Comparison of ENCODE assay signal across 1 cellular context in the genomic region with DNA sequence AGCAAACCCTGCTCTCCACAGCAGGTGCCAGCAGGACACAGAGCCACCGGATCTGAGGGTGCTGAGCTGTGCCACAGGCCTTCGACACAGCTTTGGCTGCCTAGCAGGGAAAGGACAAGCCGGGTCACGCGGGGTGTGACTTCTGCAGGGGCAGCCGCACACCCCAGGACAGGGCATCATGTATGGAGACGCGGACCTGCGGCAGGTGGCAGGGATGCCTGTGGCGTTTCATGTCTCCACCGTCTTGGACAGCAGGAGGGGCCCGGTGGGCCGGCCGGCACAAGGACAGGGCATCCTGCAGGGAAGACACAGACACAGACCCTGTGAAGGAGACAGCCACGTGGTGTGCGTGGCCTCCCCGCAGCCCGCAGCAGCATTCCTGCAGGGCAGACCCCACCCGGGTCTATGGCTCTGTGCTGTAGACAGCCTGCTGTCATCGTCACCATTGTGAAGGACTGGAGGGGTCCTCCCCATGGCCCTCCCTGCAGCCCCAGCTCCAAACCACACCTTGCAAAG.
TF ChIP-seq lines count a peak whose summit lies in the region.

No MANE protein-coding gene starts in this region.

TF ChIP-seq in SK-N-SH, 30 proteins besides CTCF, POLR2A, EP300 and RAD21:
- TF ChIP-seq JUND (IDR thresholded peaks at IDR 0.05) (no peak), YY1 (IDR thresholded peaks at IDR 0.05; ENCODE audit: low read depth) (no peak), TCF12 (IDR thresholded peaks at IDR 0.05) (no peak), CHD2 (IDR thresholded peaks at IDR 0.05; ENCODE audit: low read length, partially characterized antibody) (no peak)
- TF ChIP-seq, protein P1, sequence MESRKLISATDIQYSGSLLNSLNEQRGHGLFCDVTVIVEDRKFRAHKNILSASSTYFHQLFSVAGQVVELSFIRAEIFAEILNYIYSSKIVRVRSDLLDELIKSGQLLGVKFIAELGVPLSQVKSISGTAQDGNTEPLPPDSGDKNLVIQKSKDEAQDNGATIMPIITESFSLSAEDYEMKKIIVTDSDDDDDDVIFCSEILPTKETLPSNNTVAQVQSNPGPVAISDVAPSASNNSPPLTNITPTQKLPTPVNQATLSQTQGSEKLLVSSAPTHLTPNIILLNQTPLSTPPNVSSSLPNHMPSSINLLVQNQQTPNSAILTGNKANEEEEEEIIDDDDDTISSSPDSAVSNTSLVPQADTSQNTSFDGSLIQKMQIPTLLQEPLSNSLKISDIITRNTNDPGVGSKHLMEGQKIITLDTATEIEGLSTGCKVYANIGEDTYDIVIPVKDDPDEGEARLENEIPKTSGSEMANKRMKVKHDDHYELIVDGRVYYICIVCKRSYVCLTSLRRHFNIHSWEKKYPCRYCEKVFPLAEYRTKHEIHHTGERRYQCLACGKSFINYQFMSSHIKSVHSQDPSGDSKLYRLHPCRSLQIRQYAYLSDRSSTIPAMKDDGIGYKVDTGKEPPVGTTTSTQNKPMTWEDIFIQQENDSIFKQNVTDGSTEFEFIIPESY (IDR thresholded peaks at IDR 0.05; ENCODE audit: borderline replicate concordance, low read depth) = no peak
